ENCODE assay signal across 20 cellular contexts in genomic region chr20:23129891-23130621, GRCh38. TPM values are rescaled to one million over a fixed set of nuclear protein-coding genes. Genes with fewer than 3 reads are reported as not detected.
DNase-seq lines count a peak whose midpoint lies in the region; ATAC-seq and TF ChIP-seq lines count a peak whose summit lies in the region.
"Had no signal": no experiment of that assay in that cellular context is flagged by ENCODE, and none has a peak within 500 bp of the region (broad histone marks: within the 10 kb centered on the region; RNA-seq: fewer than 3 reads in every experiment).

No MANE protein-coding gene starts in this region.

- no peak overlapping the region for H3K4me2 ChIP-seq in Karpas-422 (ENCODE audit: low read depth, low read length, poor library complexity, severe bottlenecking)

- no peaks in the 10 kb centered on the region for H4K20me1 ChIP-seq in Karpas-422 (ENCODE audit: insufficient read depth, low read depth, low read length)

- ATAC-seq in gastrocnemius medialis: no peak
- no peak for ATAC-seq in GM18873 (IDR thresholded peaks at IDR 0.05; ENCODE audit: low FRiP score, unreplicated experiment)
- ATAC-seq in GM19452 (IDR thresholded peaks at IDR 0.05; ENCODE audit: unreplicated experiment): no peak
- ATAC-seq: GM12878, Panc1 had no signal

- no peaks in the 10 kb centered on the region for H3K9me3 ChIP-seq in breast epithelium
- no peaks in the 10 kb centered on the region for H3K9me3 ChIP-seq in Karpas-422 (ENCODE audit: low read length)
- no peaks in the 10 kb centered on the region for H3K9me3 ChIP-seq in gastrocnemius medialis
- H3K9me3 ChIP-seq: Caco-2 had no signal

- H2AFZ ChIP-seq in Karpas-422 (ENCODE audit: low read length): 0 out of 2 replicates have a peak overlapping the region, but pooled peaks have one; percentile 14
- H2AFZ ChIP-seq: GM23248 had no signal

- H3K36me3 Mint-ChIP-seq in MCF 10A (ENCODE audit: insufficient read depth, unreplicated experiment): no peaks in the 10 kb centered on the region

- BruUV-seq in MCF 10A (replicated peaks; lab: Mats Ljungman, UMichigan): no TSS peak

- H3K36me3 ChIP-seq in breast epithelium (no peaks in the 10 kb centered on the region), Karpas-422 (ENCODE audit: insufficient read depth, low read length) (no peaks in the 10 kb centered on the region), gastrocnemius medialis (no peaks in the 10 kb centered on the region)

- POLR2A ChIA-PET in MCF 10A (lab: Yijun Ruan, JAX): interaction anchor here (1.6 kb wide), 1 partner anchor 29 kb away, joined by 4 read pairs; no protein-coding TSS in a partner anchor

- H3K27me3 Mint-ChIP-seq in MCF 10A (ENCODE audit: insufficient read depth, unreplicated experiment): no peaks in the 10 kb centered on the region

- no peak overlapping the region for H3K4me3 Mint-ChIP-seq in MCF 10A (ENCODE audit: unreplicated experiment)

- TF ChIP-seq CTCF in MCF 10A (IDR thresholded peaks at IDR 0.05; ENCODE audit: unreplicated experiment) (no peak), breast epithelium (IDR thresholded peaks at IDR 0.05) (no peak), gastrocnemius medialis (IDR thresholded peaks at IDR 0.05 in 4 of 5, conservative IDR thresholded peaks at IDR 0.05 in 1 of 5) (no peak)

- H3K27ac ChIP-seq in breast epithelium (no peak overlapping the region), Karpas-422 (ENCODE audit: low read length) (no peak overlapping the region), gastrocnemius medialis (peak overlapping the region in 3 of 4 donors; percentile 66 to 86 (median 76))
- H3K27ac ChIP-seq: C4-2B, GM23248 had no signal

- no peak for TF ChIP-seq POLR2A in breast epithelium (IDR thresholded peaks at IDR 0.05)
- TF ChIP-seq POLR2A in gastrocnemius medialis (IDR thresholded peaks at IDR 0.05): no peak

- H3K9me2 ChIP-seq in Karpas-422 (replicated peaks; ENCODE audit: insufficient read depth, low read length): no peaks in the 10 kb centered on the region

- in situ Hi-C loops in gastrocnemius medialis (cut with MboI; ENCODE audit: low sequenced_read_pairs in 4 of 4): no loop called here

- peaks cover 17% of the 10 kb centered on the region for H3K4me1 Mint-ChIP-seq in MCF 10A (ENCODE audit: insufficient read depth, unreplicated experiment)

- no peaks in the 10 kb centered on the region for H3K4me1 ChIP-seq in breast epithelium
- H3K4me1 ChIP-seq in Karpas-422 (ENCODE audit: low read length): peaks cover 29% of the 10 kb centered on the region
- peaks cover 21 to 50% of the 10 kb centered on the region in 2 donors for H3K4me1 ChIP-seq in gastrocnemius medialis

- CTCF ChIA-PET in MCF 10A (lab: Yijun Ruan, JAX): interaction anchor here (0.7 to 2.3 kb wide), 4 partner anchors 70 to 220 kb away, joined by 3 to 12 read pairs (median 4); partner anchors contain the start of gene NXT1

- DNase-seq in MCF 10A (ENCODE audit: unreplicated experiment) (no peak), breast epithelium (ENCODE audit: low spot score in 2 of 2) (no peak), Karpas-422 (no peak), mesenteric fat pad (ENCODE audit: low spot score) (peak; percentile 83), gastrocnemius medialis (peak in 1 of 2 donors; percentile 8)
- DNase-seq in stimulated activated naive CD4-positive, alpha-beta T cell (lab: John Stamatoyannopoulos, UW): no peak
- DNase-seq: DMS53, GM23248, NCI-H1092, NCI-H1694, NCI-H345, NCI-H69, SHP77 treated with DMSO at 0.1 percent for 48 hours had no signal

- H3K27ac Mint-ChIP-seq in MCF 10A (ENCODE audit: low read depth, unreplicated experiment): peak overlapping the region; percentile 6

- H3K9me3 Mint-ChIP-seq in MCF 10A (ENCODE audit: unreplicated experiment): no peaks in the 10 kb centered on the region

- H3K79me2 ChIP-seq in Karpas-422 (ENCODE audit: low read length): no peaks in the 10 kb centered on the region

- H3K9ac ChIP-seq in Karpas-422 (ENCODE audit: low read length): no peak overlapping the region
- H3K9ac ChIP-seq: GM23248 had no signal

- H3K27me3 ChIP-seq in breast epithelium (no peaks in the 10 kb centered on the region), Karpas-422 (ENCODE audit: low read length) (no peaks in the 10 kb centered on the region), gastrocnemius medialis (no peaks in the 10 kb centered on the region)

- no peak overlapping the region for H3K4me3 ChIP-seq in breast epithelium
- no peak overlapping the region for H3K4me3 ChIP-seq in Karpas-422 (ENCODE audit: low read length)
- H3K4me3 ChIP-seq in gastrocnemius medialis: no peak overlapping the region
- H3K4me3 ChIP-seq: GM12878, GM23248 had no signal

- intact Hi-C loops in MCF 10A (cut with micrococcal nuclease) (no loop called here), breast epithelium (cut with DNase I; ENCODE audit: low total_unique reads) (no loop called here), gastrocnemius medialis (cut with DNase I; ENCODE audit: low total_unique reads) (no loop called here)

RNA-seq across cellular contexts. Expression of gene CD93, which starts 43.9 kb away (rescaled TPM):
- not detected in 2 replicates for total RNA-seq in MCF 10A (2022)
- 10 to 100 TPM; 19.2 to 64.9 (median 36.5) TPM for total RNA-seq in breast epithelium
- total RNA-seq in Karpas-422 (2014; rRNA removed; shearing (Covaris generic); ENCODE audit: low replicate concordance): not detected in 2 replicates
- 105 TPM for total RNA-seq in mesenteric fat pad
- total RNA-seq in gastrocnemius medialis: 10 to 100 TPM; 17.3 to 22.2 (median 21.1) TPM
- total RNA-seq: A172, Caco-2, GM23248 had no signal

Comparison
In these comparisons a context has a peak if more than half of its experiments do, and no peak if none do; other contexts are left out.
1. RNA of gene CD93, which starts 43.9 kb away (total RNA-seq): 105 TPM in mesenteric fat pad (single experiment), 19.2 to 64.9 TPM in breast epithelium and 17.3 to 22.2 TPM in gastrocnemius medialis; not detected in MCF 10A and not detected in Karpas-422; every median in the first group is over 10 times any median in the second.
2. H3K27ac ChIP-seq: peak in gastrocnemius medialis (3 of 4); none in breast epithelium (0 of 2) and Karpas-422 (single experiment).